In the genomic region with DNA sequence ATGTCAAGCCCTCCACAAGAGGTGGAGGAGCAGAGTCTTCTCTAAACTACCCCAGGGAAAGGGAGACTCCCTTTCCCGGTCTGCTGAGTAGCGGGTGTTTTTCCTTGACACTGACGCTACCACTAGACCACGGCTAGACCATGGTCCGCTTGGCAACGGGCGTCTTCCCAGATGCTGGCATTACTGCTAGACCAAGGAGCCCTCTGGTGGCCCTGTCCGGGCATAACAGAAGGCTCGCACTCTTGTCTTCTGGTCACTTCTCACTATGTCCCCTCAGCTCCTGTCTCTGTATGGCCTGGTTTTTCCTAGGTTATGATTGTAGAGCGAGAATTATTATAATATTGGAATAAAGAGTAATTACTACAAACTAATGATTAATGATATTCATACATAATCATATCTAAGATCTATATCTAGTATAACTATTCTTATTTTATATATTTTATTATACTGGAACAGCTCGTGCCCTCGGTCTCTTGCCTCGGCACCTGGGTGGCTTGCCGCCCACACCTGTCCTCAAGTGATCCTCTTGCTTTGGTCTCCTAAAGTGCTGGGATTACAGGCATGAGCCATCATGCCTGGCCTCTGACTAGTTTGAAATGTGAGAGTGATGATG, we compare ENCODE assay signal across 9 cellular contexts. TPM values are rescaled to one million over a fixed set of nuclear protein-coding genes. Genes with fewer than 3 reads are reported as not detected.
A peak's percentile ranks its signal among the peaks of the same experiment; 100 is the strongest.
DNase-seq lines count a peak whose midpoint lies in the region; ATAC-seq and TF ChIP-seq lines count a peak whose summit lies in the region.
"Not testable (repeated sequence)": the region's sequence is repeated elsewhere in the genome, so short reads cannot be mapped to it uniquely, and the experiment has no call there.
"Had no signal": no experiment of that assay in that cellular context is flagged by ENCODE, and none has a peak within 500 bp of the region (broad histone marks: within the 10 kb centered on the region; RNA-seq: fewer than 3 reads in every experiment).

No MANE protein-coding gene starts in this region.

- not testable (repeated sequence) for H3K4me3 ChIP-seq in LNCaP clone FGC (ENCODE audit: low read depth, low read length); Panc1 (ENCODE audit: low read depth in 2 of 2, low read length in 2 of 2); adrenal gland; uterus

- H3K36me3 ChIP-seq in Panc1 (ENCODE audit: control insufficient read depth, insufficient read depth, low read length); adrenal gland (replicated peaks in 1 of 2); uterus: not testable (repeated sequence)

- DNase-seq in EH (ENCODE audit: low read depth) (peak; percentile 45), adrenal gland (peak; percentile 60 to 92 (median 81)), fibroblast of gingiva (ENCODE audit: low read depth) (peak; percentile 30), kidney tubule cell (ENCODE audit: low spot score) (peak; percentile 51), uterus (peak; percentile 29 to 34)
- not testable (repeated sequence) for DNase-seq in LNCaP clone FGC (ENCODE audit: low read depth); Panc1 (ENCODE audit: low read depth, low spot score); progenitor cell of endocrine pancreas (ENCODE audit: low spot score, unreplicated experiment)

- H3K9me3 Mint-ChIP-seq in progenitor cell of endocrine pancreas (ENCODE audit: low read depth), result peaks cover 23% of the 10 kb centered on the region

- not testable (repeated sequence) for H3K4me1 Mint-ChIP-seq in progenitor cell of endocrine pancreas (ENCODE audit: low read depth)

- not testable (repeated sequence) for H3K36me3 Mint-ChIP-seq in progenitor cell of endocrine pancreas (ENCODE audit: insufficient read depth)

- TF ChIP-seq CTCF in LNCaP clone FGC (IDR thresholded peaks at IDR 0.05; ENCODE audit: control insufficient read depth, extremely low read depth, insufficient read depth), result peak; percentile 50
- peak; percentile 84 for TF ChIP-seq CTCF in Panc1 (IDR thresholded peaks at IDR 0.05)
- TF ChIP-seq CTCF in adrenal gland (IDR thresholded peaks at IDR 0.05), result peak; percentile 65 to 86 (median 78)
- TF ChIP-seq CTCF in progenitor cell of endocrine pancreas (IDR thresholded peaks at IDR 0.05; ENCODE audit: unreplicated experiment), result peak; percentile 59
- peak; percentile 38 to 55 (median 46) for TF ChIP-seq CTCF in uterus (IDR thresholded peaks at IDR 0.05)

- 40 to 51% (median 48%) methylated on average over 8 to 14 of the region's 14 CpGs for WGBS in adrenal gland, 4 donors

- H3K4me1 ChIP-seq in Panc1 (ENCODE audit: control insufficient read depth, insufficient read depth, low read length); adrenal gland (replicated peaks in 1 of 2); uterus: not testable (repeated sequence)

- not testable (repeated sequence) for BruUV-seq in Panc1 (replicated peaks; lab: Mats Ljungman, UMichigan)

- H3K27ac ChIP-seq in Panc1 (ENCODE audit: low read length); adrenal gland; uterus: not testable (repeated sequence)

- H3K9me3 ChIP-seq in Panc1 (ENCODE audit: control insufficient read depth, insufficient read depth, low read depth, low read length); adrenal gland (replicated peaks in 1 of 3); uterus: not testable (repeated sequence)

- POLR2A ChIA-PET in Panc1 (lab: Charles Lee), result not testable (repeated sequence)

- H3K4me3 Mint-ChIP-seq in progenitor cell of endocrine pancreas (ENCODE audit: low read depth), result not testable (repeated sequence)

- not testable (repeated sequence) for H3K27ac Mint-ChIP-seq in progenitor cell of endocrine pancreas

- not testable (repeated sequence) for TF ChIP-seq POLR2A in adrenal gland (IDR thresholded peaks at IDR 0.05); uterus (IDR thresholded peaks at IDR 0.05)

- ATAC-seq in Panc1, result peak; percentile 62; the same call in 1 of the 2 replicates

- CTCF ChIA-PET in Panc1 (lab: Charles Lee), result interaction anchor here (3.3 kb wide), 1 partner anchor 172 kb away, joined by 14 read pairs; no protein-coding TSS in a partner anchor

- H3K27me3 Mint-ChIP-seq in progenitor cell of endocrine pancreas, result not testable (repeated sequence)

- intact Hi-C loops in Panc1 (cut with micrococcal nuclease; ENCODE audit: unreplicated experiment); uterus (cut with DNase I; ENCODE audit: low total_unique reads): not testable (repeated sequence)
- intact Hi-C loops in adrenal gland (cut with DNase I), result loop anchor here (10.0 kb wide), 2 partner anchors 176 to 396 kb away; no protein-coding TSS in a partner anchor

- in situ Hi-C loops in Panc1 (cut with HindIII; ENCODE audit: low pct_unique_long_range_greater_than_20kb, low sequenced_read_pairs), result not testable (repeated sequence)

- H3K27me3 ChIP-seq in Panc1 (ENCODE audit: control insufficient read depth, insufficient read depth, low read length); adrenal gland; uterus: not testable (repeated sequence)

RNA-seq across cellular contexts. Expression of a gene that starts 38.4 kb away (rescaled TPM):
- total RNA-seq in Panc1 (2021; ENCODE audit: unreplicated experiment) (not detected), adrenal gland (not detected), progenitor cell of endocrine pancreas (not detected in 2 replicates), uterus (not detected)
- polyA plus RNA-seq in Panc1 (2012; ENCODE audit: insufficient read length), result not detected
- not detected for polyA plus RNA-seq in adrenal gland
- total RNA-seq: T-cell had no signal

RNA-seq across cellular contexts. Expression of a gene that starts 52.5 kb away (rescaled TPM):
- total RNA-seq in Panc1 (2021; ENCODE audit: unreplicated experiment), result not detected
- polyA plus RNA-seq in Panc1 (2012; ENCODE audit: insufficient read length), result not detected
- total RNA-seq in adrenal gland, result 1 to 10 TPM in 7 of 8 donors, under 1 TPM in 1; 0.06 to 7.0 (median 3.0) TPM
- polyA plus RNA-seq in adrenal gland, result 1 to 10 TPM; 2.2 to 7.8 (median 5.8) TPM
- total RNA-seq in progenitor cell of endocrine pancreas, result not detected in 2 replicates
- total RNA-seq in uterus, result 1 to 10 TPM in 1 of 4 donors, under 1 TPM in 1, not detected in 2; 0.85 to 1.8 TPM
